1 cellular context compared by ENCODE assay signal in genomic region chr10:96089670-96090462, GRCh38.
TF ChIP-seq lines count a peak whose summit lies in the region.

No MANE protein-coding gene starts in this region.

TF ChIP-seq in HepG2, 621 proteins besides CTCF, POLR2A, EP300 and RAD21 (continued from another document):
- TF ChIP-seq PRDM4 (CRISPR knock-in tag; IDR thresholded peaks at IDR 0.05; ENCODE audit: borderline replicate concordance) (no peak), TOE1 (CRISPR knock-in tag; IDR thresholded peaks at IDR 0.05) (no peak), HOMEZ (CRISPR knock-in tag; IDR thresholded peaks at IDR 0.05; ENCODE audit: low read depth) (peak; percentile 79; the same call in 1 of the 2 replicates), ARID2 (CRISPR knock-in tag; IDR thresholded peaks at IDR 0.05; ENCODE audit: borderline replicate concordance) (no peak), ZBTB49 (CRISPR knock-in tag; IDR thresholded peaks at IDR 0.05; ENCODE audit: borderline replicate concordance) (no peak), SOX5 (CRISPR knock-in tag; IDR thresholded peaks at IDR 0.05; ENCODE audit: borderline replicate concordance) (peak; percentile 16; the same call in 1 of the 2 replicates), ZNF235 (CRISPR knock-in tag; IDR thresholded peaks at IDR 0.05; ENCODE audit: borderline replicate concordance) (peak; percentile 87), ATF7-NPFF (CRISPR knock-in tag; IDR thresholded peaks at IDR 0.05; ENCODE audit: low read depth) (peak; percentile 45; the same call in 1 of the 2 replicates), ZNF776 (CRISPR knock-in tag; IDR thresholded peaks at IDR 0.05) (no peak), NCOA5 (CRISPR knock-in tag; IDR thresholded peaks at IDR 0.05) (no peak), ZNF34 (CRISPR knock-in tag; IDR thresholded peaks at IDR 0.05; ENCODE audit: borderline replicate concordance) (no peak), NFATC3 (CRISPR knock-in tag; IDR thresholded peaks at IDR 0.05) (no peak), KMT2A (CRISPR knock-in tag; IDR thresholded peaks at IDR 0.05) (peak; percentile 25), RXRA (CRISPR knock-in tag; IDR thresholded peaks at IDR 0.05) (peak; percentile 45; the same call in 1 of the 2 replicates), ZNF557 (CRISPR knock-in tag; IDR thresholded peaks at IDR 0.05) (no peak), HES4 (CRISPR knock-in tag; IDR thresholded peaks at IDR 0.05; ENCODE audit: borderline replicate concordance) (peak; percentile 60), PHF5A (CRISPR knock-in tag; IDR thresholded peaks at IDR 0.05; ENCODE audit: low read depth, unreplicated experiment) (peak; percentile 77), ZFY (CRISPR knock-in tag; IDR thresholded peaks at IDR 0.05) (peak; percentile 72), CBX1 (IDR thresholded peaks at IDR 0.05; ENCODE audit: low read depth) (peak; percentile 47), ZNF407 (CRISPR knock-in tag; IDR thresholded peaks at IDR 0.05; ENCODE audit: not compliant biosample characterization) (peak; percentile 39), E2F1 (CRISPR knock-in tag; IDR thresholded peaks at IDR 0.05) (peak; percentile 81), ZSCAN20 (CRISPR knock-in tag; IDR thresholded peaks at IDR 0.05; ENCODE audit: borderline replicate concordance) (0 out of 2 replicates have a peak, but pooled peaks have one; percentile 35), ELF4 (CRISPR knock-in tag; IDR thresholded peaks at IDR 0.05; ENCODE audit: borderline replicate concordance) (peak; percentile 99), YEATS2 (CRISPR knock-in tag; IDR thresholded peaks at IDR 0.05; ENCODE audit: borderline replicate concordance) (peak; percentile 85; the same call in 1 of the 2 replicates), ZNF616 (CRISPR knock-in tag; IDR thresholded peaks at IDR 0.05; ENCODE audit: low read depth) (0 out of 2 replicates have a peak, but pooled peaks have one; percentile 72), POLR2G (IDR thresholded peaks at IDR 0.05; ENCODE audit: low read depth, low read length) (peak; percentile 95), ZNF687 (CRISPR knock-in tag; IDR thresholded peaks at IDR 0.05) (peak; percentile 98), RFXANK (CRISPR knock-in tag; IDR thresholded peaks at IDR 0.05) (no peak), ATRX (CRISPR knock-in tag; IDR thresholded peaks at IDR 0.05; ENCODE audit: borderline replicate concordance) (no peak), ZNF672 (CRISPR knock-in tag; IDR thresholded peaks at IDR 0.05) (0 out of 2 replicates have a peak, but pooled peaks have one; percentile 72), ZNF780A (CRISPR knock-in tag; IDR thresholded peaks at IDR 0.05) (peak; percentile 38; the same call in 1 of the 2 replicates), AGO1 (IDR thresholded peaks at IDR 0.05; ENCODE audit: low read depth, low read length, poor library complexity, severe bottlenecking) (no peak), REPIN1 (CRISPR knock-in tag; IDR thresholded peaks at IDR 0.05; ENCODE audit: borderline replicate concordance, low read depth) (peak; percentile 51; the same call in 1 of the 2 replicates), RFX5 (IDR thresholded peaks at IDR 0.05; ENCODE audit: low read depth, low read length) (no peak), CENPX (CRISPR knock-in tag; IDR thresholded peaks at IDR 0.05) (no peak)
